25 cellular contexts compared by ENCODE assay signal in genomic region chr11:129770993-129771392, GRCh38. TPM values are rescaled to one million over a fixed set of nuclear protein-coding genes. Genes with fewer than 3 reads are reported as not detected.
A peak's percentile ranks its signal among the peaks of the same experiment; 100 is the strongest.
DNase-seq lines count a peak whose midpoint lies in the region; ATAC-seq, FAIRE-seq and TF ChIP-seq lines count a peak whose summit lies in the region.
"Had no signal": no experiment of that assay in that cellular context is flagged by ENCODE, and none has a peak within 500 bp of the region (broad histone marks: within the 10 kb centered on the region; RNA-seq: fewer than 3 reads in every experiment).

No MANE protein-coding gene starts in this region.

- no peaks in the 10 kb centered on the region for H3K9me1 ChIP-seq in keratinocyte (ENCODE audit: control insufficient read depth, extremely low read depth, insufficient read depth, low read length)

- ATAC-seq in mucosa of descending colon (peak; percentile 93), left ventricle myocardium superior (no peak)
- ATAC-seq in activated T-cell treated with anti-CD3 and anti-CD28 coated beads, Interleukin-2, amount 50 U/mL, for 72 hours (replicated peaks in 1 of 2) = no peak

- H3K36me3 Mint-ChIP-seq in activated CD4-positive, alpha-beta T cell treated with anti-CD3 and anti-CD28 coated beads, Interleukin-2, amount 10 ng/mL, durations not matched to agents 24 days and 14 days (ENCODE audit: low read depth) = no peaks in the 10 kb centered on the region
- H3K36me3 Mint-ChIP-seq in activated T-cell treated with anti-CD3 and anti-CD28 coated beads, Interleukin-2, amount 50 U/mL, for 72 hours (ENCODE audit: insufficient read depth in 2 of 2) = peaks cover 0 to 2% of the 10 kb centered on the region in 2 donors
- H3K36me3 Mint-ChIP-seq: CD14-positive monocyte; CD4-positive, CD25-positive, alpha-beta regulatory T cell had no signal

- no peak overlapping the region for H3K4me2 ChIP-seq in keratinocyte (ENCODE audit: control insufficient read depth, extremely low read depth, insufficient read depth, low read depth, low read length)
- H3K4me2 ChIP-seq: A549, BLaER1 had no signal

- H3K9ac ChIP-seq in keratinocyte (ENCODE audit: control insufficient read depth, extremely low read depth, insufficient read depth, low read length) = no peak overlapping the region
- H3K9ac ChIP-seq: BLaER1 had no signal

- H3K4me1 ChIP-seq in keratinocyte (ENCODE audit: control insufficient read depth, extremely low read depth, insufficient read depth, low read length) (no peaks in the 10 kb centered on the region), mucosa of descending colon (ENCODE audit: low read depth) (no peaks in the 10 kb centered on the region), transverse colon (no peaks in the 10 kb centered on the region)
- H3K4me1 ChIP-seq: A549, BE2C, BLaER1 had no signal

- intact Hi-C loops in activated CD4-positive, alpha-beta T cell treated with anti-CD3 and anti-CD28 coated beads, Interleukin-2, amount 10 ng/mL, durations not matched to agents 24 days and 14 days (cut with micrococcal nuclease) = no loop called here
- intact Hi-C loops in mucosa of descending colon (cut with DNase I, micrococcal nuclease) (no loop called here), transverse colon (cut with DNase I; ENCODE audit: low total_unique reads) (no loop called here), left ventricle myocardium superior (cut with micrococcal nuclease) (no loop called here)

- H3K4me3 ChIP-seq in keratinocyte (ENCODE audit: control insufficient read depth in 2 of 3, extremely low read depth in 1 of 3, insufficient read depth in 2 of 3, low read depth in 1 of 3, low read length in 3 of 3) (no peak overlapping the region), mucosa of descending colon (no peak overlapping the region), transverse colon (no peak overlapping the region)
- H3K4me3 ChIP-seq: A549, BLaER1 had no signal

- no peak overlapping the region for H3K27ac Mint-ChIP-seq in activated CD4-positive, alpha-beta T cell treated with anti-CD3 and anti-CD28 coated beads, Interleukin-2, amount 10 ng/mL, durations not matched to agents 24 days and 14 days
- H3K27ac Mint-ChIP-seq in activated T-cell treated with anti-CD3 and anti-CD28 coated beads, Interleukin-2, amount 50 U/mL, for 72 hours = no peak overlapping the region
- H3K27ac Mint-ChIP-seq: CD14-positive monocyte; CD4-positive, alpha-beta memory T cell; CD4-positive, CD25-positive, alpha-beta regulatory T cell; CD8-positive, alpha-beta memory T cell had no signal

- no peaks in the 10 kb centered on the region for H3K36me3 ChIP-seq in keratinocyte (ENCODE audit: control insufficient read depth in 2 of 2, extremely low read depth in 1 of 2, insufficient read depth in 2 of 2, low read length in 2 of 2)
- no peaks in the 10 kb centered on the region for H3K36me3 ChIP-seq in mucosa of descending colon (ENCODE audit: low read depth)
- H3K36me3 ChIP-seq in transverse colon = no peaks in the 10 kb centered on the region
- H3K36me3 ChIP-seq: BE2C, BLaER1 had no signal

- peaks cover 2% of the 10 kb centered on the region for H3K4me1 Mint-ChIP-seq in activated CD4-positive, alpha-beta T cell treated with anti-CD3 and anti-CD28 coated beads, Interleukin-2, amount 10 ng/mL, durations not matched to agents 24 days and 14 days
- H3K4me1 Mint-ChIP-seq in activated T-cell treated with anti-CD3 and anti-CD28 coated beads, Interleukin-2, amount 50 U/mL, for 72 hours (ENCODE audit: low read depth) = peaks cover 4% of the 10 kb centered on the region

- in situ Hi-C loops in transverse colon (cut with MboI; ENCODE audit: low pct_ligation_motif_present in 1 of 4, low pct_unique_long_range_greater_than_20kb in 1 of 4, low sequenced_read_pairs in 3 of 4) = no loop called here

- no peak for TF ChIP-seq POLR2A in transverse colon (IDR thresholded peaks at IDR 0.05)

- H4K20me1 ChIP-seq in keratinocyte (ENCODE audit: control insufficient read depth, extremely low read depth, insufficient read depth, low read length) = no peaks in the 10 kb centered on the region
- H4K20me1 ChIP-seq: BLaER1 had no signal

- H3K27me3 ChIP-seq in keratinocyte (ENCODE audit: control insufficient read depth, extremely low read depth, insufficient read depth, low read length) (no peaks in the 10 kb centered on the region), transverse colon (no peaks in the 10 kb centered on the region)
- H3K27me3 ChIP-seq: BE2C, BLaER1 had no signal

- TF ChIP-seq CTCF in keratinocyte (optimal IDR thresholded peaks at IDR 0.05 in 1 of 3, IDR thresholded peaks at IDR 0.05 in 1 of 3, conservative IDR thresholded peaks at IDR 0.05 in 1 of 3; ENCODE audit: extremely low read depth in 1 of 3, insufficient read depth in 2 of 3, low read length in 3 of 3) (no peak), mucosa of descending colon (IDR thresholded peaks at IDR 0.05) (no peak), transverse colon (IDR thresholded peaks at IDR 0.05) (no peak)

- H3K4me3 Mint-ChIP-seq in activated CD4-positive, alpha-beta T cell treated with anti-CD3 and anti-CD28 coated beads, Interleukin-2, amount 10 ng/mL, durations not matched to agents 24 days and 14 days = no peak overlapping the region
- H3K4me3 Mint-ChIP-seq in activated T-cell treated with anti-CD3 and anti-CD28 coated beads, Interleukin-2, amount 50 U/mL, for 72 hours = no peak overlapping the region
- H3K4me3 Mint-ChIP-seq: CD14-positive monocyte; CD4-positive, alpha-beta memory T cell; CD4-positive, CD25-positive, alpha-beta regulatory T cell; CD8-positive, alpha-beta memory T cell had no signal

- no peak for TF ChIP-seq EP300 in transverse colon (IDR thresholded peaks at IDR 0.05; ENCODE audit: low read depth)

- H3K27me3 Mint-ChIP-seq in activated CD4-positive, alpha-beta T cell treated with anti-CD3 and anti-CD28 coated beads, Interleukin-2, amount 10 ng/mL, durations not matched to agents 24 days and 14 days = peaks cover 6% of the 10 kb centered on the region
- no peaks in the 10 kb centered on the region for H3K27me3 Mint-ChIP-seq in activated T-cell treated with anti-CD3 and anti-CD28 coated beads, Interleukin-2, amount 50 U/mL, for 72 hours (ENCODE audit: low read depth)
- H3K27me3 Mint-ChIP-seq: CD4-positive, alpha-beta memory T cell had no signal

- no peak overlapping the region for H3K27ac ChIP-seq in keratinocyte (ENCODE audit: control insufficient read depth, insufficient read depth, low read length)
- H3K27ac ChIP-seq in transverse colon = no peak overlapping the region
- H3K27ac ChIP-seq: 22Rv1, A549, BLaER1 had no signal

- no peaks in the 10 kb centered on the region for H3K79me2 ChIP-seq in keratinocyte (ENCODE audit: control insufficient read depth, insufficient read depth, low read length)

- H2AFZ ChIP-seq in keratinocyte (ENCODE audit: control insufficient read depth, low read length) = no peak overlapping the region

- 74% methylated on average over 1 of the region's 1 CpG; no CpG with 5 or more reads in 1 of the 2 donors for WGBS in transverse colon (ENCODE audit: low coverage in 1 of 2), 2 donors

- dilution Hi-C loops in keratinocyte (cut with MboI; ENCODE audit: extremely low pct_ligation_motif_present, low sequenced_read_pairs) = no loop called here

- H3K9me3 ChIP-seq in keratinocyte (ENCODE audit: control insufficient read depth, low read depth, low read length) (no peaks in the 10 kb centered on the region), mucosa of descending colon (peaks cover 4% of the 10 kb centered on the region), transverse colon (no peaks in the 10 kb centered on the region)
- H3K9me3 ChIP-seq: BE2C had no signal

- peak; percentile 30 for DNase-seq in activated CD4-positive, alpha-beta T cell treated with anti-CD3 and anti-CD28 coated beads, Interleukin-2, amount 10 ng/mL, durations not matched to agents 24 days and 14 days
- DNase-seq in activated CD4-positive, alpha-beta T cell treated with anti-CD3 and anti-CD28 coated beads for 4 hours = no peak
- no peak for DNase-seq in keratinocyte (ENCODE audit: low read depth, low spot score)
- peak in 1 of 3 donors; percentile 15 for DNase-seq in mucosa of descending colon
- peak; percentile 22 for DNase-seq in transverse colon
- no peak for DNase-seq in left ventricle myocardium superior
- no peak for DNase-seq in activated T-cell treated with anti-CD3 and anti-CD28 coated beads, Interleukin-2, amount 50 U/mL, for 72 hours
- DNase-seq in AG08395 (ENCODE audit: low spot score) = no peak
- DNase-seq: BE2C; C1 segment of cervical spinal cord; Calu3; CD8-positive, alpha-beta memory T cell; DMS79 treated with DMSO at 0.1 percent for 48 hours; GF-D8 had no signal

- FAIRE-seq in keratinocyte (lab: Jason Lieb, UNC) = peak; percentile 62
- FAIRE-seq: A549, D721Med, G401.6, GM12891, GM19239 had no signal

- H3K9me3 Mint-ChIP-seq in activated CD4-positive, alpha-beta T cell treated with anti-CD3 and anti-CD28 coated beads, Interleukin-2, amount 10 ng/mL, durations not matched to agents 24 days and 14 days = no peaks in the 10 kb centered on the region
- peaks cover 0 to 7% of the 10 kb centered on the region in 2 donors for H3K9me3 Mint-ChIP-seq in activated T-cell treated with anti-CD3 and anti-CD28 coated beads, Interleukin-2, amount 50 U/mL, for 72 hours

RNA-seq across cellular contexts. Expression of gene TMEM45B, which starts 44.7 kb away (rescaled TPM):
- total RNA-seq in activated CD4-positive, alpha-beta T cell treated with anti-CD3 and anti-CD28 coated beads, Interleukin-2, amount 10 ng/mL, durations not matched to agents 24 days and 14 days = 0.37 and 0.45 TPM in 2 replicates
- polyA plus RNA-seq in keratinocyte = 2.1 to 4.1 TPM (median 2.6 TPM) in 3 replicates
- 61.5 TPM for polyA plus RNA-seq in keratinocyte (2011; ENCODE audit: low read depth)
- polyA plus RNA-seq in keratinocyte (2011; cell fraction: cytosol; rRNA removed) = 1.3 and 2.5 TPM in 2 replicates
- polyA plus RNA-seq in keratinocyte (2011; cell fraction: nucleus; rRNA removed) = 5.7 and 6.6 TPM in 2 replicates
- polyA plus RNA-seq in keratinocyte (2012; ENCODE audit: low replicate concordance) = 1.5 and 105 TPM in 2 replicates
- polyA minus RNA-seq in keratinocyte = 2.4 to 4.1 TPM (median 3.5 TPM) in 3 replicates
- not detected for polyA minus RNA-seq in keratinocyte (2011; cell fraction: cytosol; rRNA and poly(A)+ RNA removed)
- 1.6 and 2.2 TPM in 2 replicates for polyA minus RNA-seq in keratinocyte (2011; cell fraction: nucleus; rRNA and poly(A)+ RNA removed)
- total RNA-seq in mucosa of descending colon = 100 to 1,000 TPM; 165 to 442 (median 278) TPM
- 100 to 1,000 TPM in 3 of 4 donors, 10 to 100 TPM in 1; 42.2 to 336 (median 205) TPM for total RNA-seq in transverse colon
- total RNA-seq in left ventricle myocardium superior = 0.10 TPM
- 1 to 10 TPM; 2.5 to 3.3 TPM for total RNA-seq in activated T-cell treated with anti-CD3 and anti-CD28 coated beads, Interleukin-2, amount 50 U/mL, for 72 hours
- total RNA-seq: A172 had no signal

Comparison
In these comparisons a context has a peak if more than half of its experiments do, and no peak if none do; other contexts are left out.
1. DNase-seq: peak in activated CD4-positive, alpha-beta T cell treated with anti-CD3 and anti-CD28 coated beads, Interleukin-2, amount 10 ng/mL, durations not matched to agents 24 days and 14 days (single experiment) and transverse colon (single experiment); none in activated CD4-positive, alpha-beta T cell treated with anti-CD3 and anti-CD28 coated beads for 4 hours (0 of 2), keratinocyte (single experiment), left ventricle myocardium superior (single experiment), activated T-cell treated with anti-CD3 and anti-CD28 coated beads, Interleukin-2, amount 50 U/mL, for 72 hours (0 of 2) and AG08395 (single experiment).
2. RNA of gene TMEM45B, which starts 44.7 kb away (total RNA-seq): 165 to 442 TPM in mucosa of descending colon and 42.2 to 336 TPM in transverse colon; 2.5 to 3.3 TPM in activated T-cell treated with anti-CD3 and anti-CD28 coated beads, Interleukin-2, amount 50 U/mL, for 72 hours, 0.37 to 0.45 TPM in activated CD4-positive, alpha-beta T cell treated with anti-CD3 and anti-CD28 coated beads, Interleukin-2, amount 10 ng/mL, durations not matched to agents 24 days and 14 days and 0.10 TPM in left ventricle myocardium superior (single experiment); every median in the first group is over 10 times any median in the second.